Comparison of ENCODE assay signal across 9 cellular contexts in genomic region chr10:122149138-122149606, GRCh38.
A peak's percentile ranks its signal among the peaks of the same experiment; 100 is the strongest.
DNase-seq lines count a peak whose midpoint lies in the region; ATAC-seq and TF ChIP-seq lines count a peak whose summit lies in the region.
"Had no signal": no experiment of that assay in that cellular context is flagged by ENCODE, and none has a peak within 500 bp of the region (broad histone marks: within the 10 kb centered on the region; RNA-seq: fewer than 3 reads in every experiment).

No MANE protein-coding gene starts in this region.

- H3K4me2 ChIP-seq in BLaER1: peak overlapping the region; percentile 71

- intact Hi-C loops in psoas muscle (cut with DNase I): no loop called here
- intact Hi-C loops in activated CD4-positive, alpha-beta T cell treated with anti-CD3 and anti-CD28 coated beads, Interleukin-2, amount 10 ng/mL, durations not matched to agents 24 days and 14 days (cut with micrococcal nuclease): no loop called here

- H3K36me3 ChIP-seq in BLaER1 (no peaks in the 10 kb centered on the region), right atrium auricular region (peaks cover 22% of the 10 kb centered on the region), psoas muscle (ENCODE audit: insufficient read depth in 1 of 2, low read depth in 1 of 2) (peaks cover 4 to 33% of the 10 kb centered on the region in 2 donors)

- in situ Hi-C loops in astrocyte of the spinal cord (cut with HindIII; ENCODE audit: low sequenced_read_pairs): no loop called here

- H3K4me3 Mint-ChIP-seq in activated CD4-positive, alpha-beta T cell treated with anti-CD3 and anti-CD28 coated beads, Interleukin-2, amount 10 ng/mL, durations not matched to agents 24 days and 14 days: no peak overlapping the region

- no peaks in the 10 kb centered on the region for H4K20me1 ChIP-seq in BLaER1

- peak; percentile 44 for DNase-seq in astrocyte of the spinal cord (ENCODE audit: low read depth, low spot score)
- peak; percentile 84 for DNase-seq in right atrium auricular region (ENCODE audit: low spot score)
- peak; percentile 73 to 85 for DNase-seq in psoas muscle
- no peak for DNase-seq in effector CD8-positive, alpha-beta T cell (lab: John Stamatoyannopoulos, UW)
- DNase-seq in H4 (ENCODE audit: low spot score): no peak
- no peak for DNase-seq in activated CD4-positive, alpha-beta T cell treated with anti-CD3 and anti-CD28 coated beads, Interleukin-2, amount 10 ng/mL, durations not matched to agents 24 days and 14 days
- DNase-seq: activated T-cell treated with anti-CD3 and anti-CD28 coated beads, Interleukin-2, amount 50 U/mL, for 1 hour had no signal

- no peaks in the 10 kb centered on the region for H3K9me3 Mint-ChIP-seq in activated CD4-positive, alpha-beta T cell treated with anti-CD3 and anti-CD28 coated beads, Interleukin-2, amount 10 ng/mL, durations not matched to agents 24 days and 14 days

- H3K4me1 Mint-ChIP-seq in activated CD4-positive, alpha-beta T cell treated with anti-CD3 and anti-CD28 coated beads, Interleukin-2, amount 10 ng/mL, durations not matched to agents 24 days and 14 days: no peaks in the 10 kb centered on the region

- no peak overlapping the region for H3K27ac Mint-ChIP-seq in activated CD4-positive, alpha-beta T cell treated with anti-CD3 and anti-CD28 coated beads, Interleukin-2, amount 10 ng/mL, durations not matched to agents 24 days and 14 days

- peaks cover 44% of the 10 kb centered on the region for H3K4me1 ChIP-seq in BLaER1
- H3K4me1 ChIP-seq in right atrium auricular region: peaks cover 0 to 79% of the 10 kb centered on the region in 2 donors
- peaks cover 58% of the 10 kb centered on the region for H3K4me1 ChIP-seq in psoas muscle

- TF ChIP-seq CTCF in astrocyte of the spinal cord (IDR thresholded peaks at IDR 0.05; ENCODE audit: low read depth, low read length) (no peak), right atrium auricular region (IDR thresholded peaks at IDR 0.05) (no peak), psoas muscle (IDR thresholded peaks at IDR 0.05) (no peak)

- H3K36me3 Mint-ChIP-seq in activated CD4-positive, alpha-beta T cell treated with anti-CD3 and anti-CD28 coated beads, Interleukin-2, amount 10 ng/mL, durations not matched to agents 24 days and 14 days (ENCODE audit: low read depth): no peaks in the 10 kb centered on the region

- H3K4me3 ChIP-seq in BLaER1: no peak overlapping the region
- no peak overlapping the region for H3K4me3 ChIP-seq in astrocyte of the spinal cord (ENCODE audit: low read depth, low read length)
- peak overlapping the region in 1 of 2 donors; percentile 1 for H3K4me3 ChIP-seq in right atrium auricular region
- no peak overlapping the region for H3K4me3 ChIP-seq in psoas muscle

- WGBS in psoas muscle, 3 donors: 25 to 31% (median 26%) methylated on average over 12 of the region's 12 CpGs

- H3K9ac ChIP-seq in BLaER1: 0 out of 2 replicates have a peak overlapping the region, but pooled peaks have one; percentile 31

- peaks cover 9% of the 10 kb centered on the region for H3K9me3 ChIP-seq in BLaER1
- peaks cover 0 to 5% of the 10 kb centered on the region in 2 donors for H3K9me3 ChIP-seq in right atrium auricular region
- no peaks in the 10 kb centered on the region for H3K9me3 ChIP-seq in psoas muscle

- peak overlapping the region; percentile 71 for H3K27ac ChIP-seq in BLaER1
- H3K27ac ChIP-seq in right atrium auricular region: peak overlapping the region; percentile 88 to 90
- H3K27ac ChIP-seq in psoas muscle: peak overlapping the region; percentile 88

- peak in 1 of 4 donors; percentile 5 for ATAC-seq in psoas muscle
- ATAC-seq in GM21619 (IDR thresholded peaks at IDR 0.05; ENCODE audit: unreplicated experiment): no peak

- H3K27me3 Mint-ChIP-seq in activated CD4-positive, alpha-beta T cell treated with anti-CD3 and anti-CD28 coated beads, Interleukin-2, amount 10 ng/mL, durations not matched to agents 24 days and 14 days: peaks cover 2% of the 10 kb centered on the region

- H3K27me3 ChIP-seq in BLaER1: no peaks in the 10 kb centered on the region
- no peaks in the 10 kb centered on the region for H3K27me3 ChIP-seq in right atrium auricular region
- no peaks in the 10 kb centered on the region for H3K27me3 ChIP-seq in psoas muscle (ENCODE audit: insufficient read depth in 3 of 3, low read length in 2 of 3)

Comparison
In these comparisons a context has a peak if more than half of its experiments do, and no peak if none do; other contexts are left out.
1. DNase-seq: peak in astrocyte of the spinal cord (single experiment), right atrium auricular region (single experiment) and psoas muscle (2 of 2); none in effector CD8-positive, alpha-beta T cell (single experiment), H4 (single experiment) and activated CD4-positive, alpha-beta T cell treated with anti-CD3 and anti-CD28 coated beads, Interleukin-2, amount 10 ng/mL, durations not matched to agents 24 days and 14 days (single experiment).
2. Peak in every context shown above with its lines, with median percentiles within 50 percentile points of each other: H3K27ac ChIP-seq.